Comparison of ENCODE assay signal across 8 cellular contexts in genomic region chr2:173963323-173963816, GRCh38. TPM values are rescaled to one million over a fixed set of nuclear protein-coding genes. Genes with fewer than 3 reads are reported as not detected.
A peak's percentile ranks its signal among the peaks of the same experiment; 100 is the strongest.
DNase-seq lines count a peak whose midpoint lies in the region; ATAC-seq and TF ChIP-seq lines count a peak whose summit lies in the region.

No MANE protein-coding gene starts in this region.

- CTCF ChIA-PET in IMR-90 (lab: Yijun Ruan, JAX) = interaction anchor here (1.3 kb wide), 1 partner anchor 378 kb away, joined by 3 read pairs; no protein-coding TSS in a partner anchor

- peaks cover 22% of the 10 kb centered on the region for H4K20me1 ChIP-seq in IMR-90 (ENCODE audit: insufficient read depth, low read length)

- TF ChIP-seq CTCF in IMR-90 (conservative IDR thresholded peaks at IDR 0.05; ENCODE audit: low read depth, low read length) (peak; percentile 41), brain microvascular endothelial cell (IDR thresholded peaks at IDR 0.05; ENCODE audit: low read depth, low read length, missing control alignments) (peak; percentile 36)

- no peak overlapping the region for H2BK15ac ChIP-seq in IMR-90 (ENCODE audit: low read depth, low read length)

- H3K4me3 ChIP-seq in IMR-90 (ENCODE audit: insufficient read depth, low read depth, low read length) = peak overlapping the region; percentile 92
- peak overlapping the region; percentile 90 for H3K4me3 ChIP-seq in SJCRH30
- peak overlapping the region; percentile 84 for H3K4me3 ChIP-seq in brain microvascular endothelial cell (ENCODE audit: low read depth, low read length)

- H3K9me1 ChIP-seq in IMR-90 (ENCODE audit: insufficient read depth, low read length) = no peaks in the 10 kb centered on the region

- POLR2A ChIA-PET in IMR-90 (lab: Charles Lee; ENCODE audit: unreplicated experiment) = interaction anchor here (0.6 to 0.7 kb wide), 2 partner anchors 135 to 363 kb away, joined by 7 to 8 read pairs; no protein-coding TSS in a partner anchor

- H2AFZ ChIP-seq in IMR-90 (replicated peaks; ENCODE audit: low read length, poor library complexity) = peak overlapping the region; percentile 86

- H3K56ac ChIP-seq in IMR-90 (ENCODE audit: extremely low read depth, insufficient read depth, low read length) = peak overlapping the region; percentile 38

- H2BK120ac ChIP-seq in IMR-90 (ENCODE audit: low read depth, low read length) = peak overlapping the region; percentile 3; the same call in 1 of the 2 replicates

- BruUV-seq in IMR-90 (replicated peaks; lab: Mats Ljungman, UMichigan) = no TSS peak

- intact Hi-C loops in IMR-90 (cut with micrococcal nuclease) = loop anchor here (2.0 to 10.0 kb wide), 3 partner anchors 281 to 391 kb away; partner anchors contain the start of gene OLA1

- no peak overlapping the region; the same call in 1 of the 2 replicates for H4K5ac ChIP-seq in IMR-90 (ENCODE audit: low read depth, low read length)

- H3K4ac ChIP-seq in IMR-90 (ENCODE audit: low read depth, low read length) = peak overlapping the region; percentile 54

- H3K27me3 ChIP-seq in IMR-90 (ENCODE audit: control insufficient read depth, insufficient read depth, low read length) (no peaks in the 10 kb centered on the region), SJCRH30 (no peaks in the 10 kb centered on the region), brain microvascular endothelial cell (replicated peaks) (no peaks in the 10 kb centered on the region)

- peak overlapping the region in 1 of 2 experiments; percentile 45; a peak in 1 of 4 replicates for H4K8ac ChIP-seq in IMR-90 (ENCODE audit: low read depth in 2 of 2, low read length in 2 of 2)

- H2BK20ac ChIP-seq in IMR-90 (ENCODE audit: low read depth, low read length) = no peak overlapping the region

- H4K91ac ChIP-seq in IMR-90 (ENCODE audit: insufficient read depth, low read depth, low read length) = peak overlapping the region; percentile 54

- H3K9me3 ChIP-seq in IMR-90 (ENCODE audit: control insufficient read depth, insufficient read depth, low read length) (no peaks in the 10 kb centered on the region), SJCRH30 (replicated peaks) (no peaks in the 10 kb centered on the region; the same call in 1 of the 2 replicates)

- peak overlapping the region; percentile 96 for H2BK5ac ChIP-seq in IMR-90 (ENCODE audit: low read depth, low read length, poor library complexity, severe bottlenecking)

- peak overlapping the region; percentile 93 for H3K9ac ChIP-seq in IMR-90 (ENCODE audit: low read depth, low read length)

- peak overlapping the region; percentile 70 for H3K14ac ChIP-seq in IMR-90 (replicated peaks; ENCODE audit: low read depth, low read length)

- H3K27ac ChIP-seq in IMR-90 (ENCODE audit: insufficient read depth, low read length) (peak overlapping the region; percentile 96), SJCRH30 (peak overlapping the region; percentile 94), brain microvascular endothelial cell (peak overlapping the region; percentile 84)

- H3K23ac ChIP-seq in IMR-90 (ENCODE audit: low read depth, low read length) = no peak overlapping the region

- H3K36me3 ChIP-seq in IMR-90 (ENCODE audit: control insufficient read depth, insufficient read depth, low read length) (peaks cover 2% of the 10 kb centered on the region; the same call in 1 of the 2 replicates), SJCRH30 (peaks cover 25% of the 10 kb centered on the region), brain microvascular endothelial cell (replicated peaks) (no peaks in the 10 kb centered on the region)

- in situ Hi-C loops in IMR-90 (cut with MboI; ENCODE audit: low sequenced_read_pairs) (no loop called here), brain microvascular endothelial cell (cut with HindIII; ENCODE audit: low pct_ligation_motif_present, low sequenced_read_pairs) (no loop called here)

- H2AK9ac ChIP-seq in IMR-90 (replicated peaks; ENCODE audit: low read depth, low read length, poor library complexity) = peak overlapping the region; percentile 98

- TF ChIP-seq POLR2A in IMR-90 (IDR thresholded peaks at IDR 0.05; ENCODE audit: low read depth, low read length) = peak; percentile 7; the same call in 1 of the 2 replicates

- peak; percentile 6 for ATAC-seq in GM21529 (IDR thresholded peaks at IDR 0.05; ENCODE audit: unreplicated experiment)
- peak; percentile 4 for ATAC-seq in IMR-90 (ENCODE audit: low read depth)

- H3K18ac ChIP-seq in IMR-90 (ENCODE audit: low read depth, low read length) = peak overlapping the region; percentile 33

- peaks cover 6% of the 10 kb centered on the region for H3K4me1 ChIP-seq in IMR-90 (ENCODE audit: control insufficient read depth, insufficient read depth, low read length)
- H3K4me1 ChIP-seq in SJCRH30 = peaks cover 7% of the 10 kb centered on the region

- H2AK5ac ChIP-seq in IMR-90 (ENCODE audit: low read depth, low read length) = no peak overlapping the region; the same call in 1 of the 2 replicates

- 0% methylated on average over 2 of the region's 44 CpGs; no CpG with 5 or more reads in 1 of the 2 experiments for WGBS in IMR-90 (ENCODE audit: extremely low coverage in 2 of 2, insufficient read length in 1 of 2), 2 experiments

- DNase-seq in NCI-H524 (lab: John Stamatoyannopoulos, UW) (peak; percentile 55 to 74), NCI-H524 treated with DMSO at 0.1 percent for 48 hours (lab: John Stamatoyannopoulos, UW) (no peak), IMR-90 (peak; percentile 75), SJCRH30 (peak; percentile 70 to 76), brain microvascular endothelial cell (peak; percentile 71), left kidney (ENCODE audit: low read depth, low spot score) (peak; percentile 90)
- peak; percentile 24 for DNase-seq in stimulated activated CD8-positive, alpha-beta memory T cell treated with anti-CD3 and anti-CD28 coated beads, Interleukin-12 subunit alpha, Interleukin-12 subunit beta, amount 100 ng/mL, for 24 hours (ENCODE audit: extremely low read depth)

- dilution Hi-C loops in IMR-90 (cut with HindIII; ENCODE audit: low sequenced_read_pairs, unreplicated experiment) = no loop called here

- H3K79me1 ChIP-seq in IMR-90 (ENCODE audit: low read depth in 1 of 2, low read length in 2 of 2) = peaks cover 11 to 19% of the 10 kb centered on the region in 2 experiments; a peak in 2 of 4 replicates

- peak overlapping the region; percentile 93 for H3K4me2 ChIP-seq in IMR-90 (ENCODE audit: low read depth, low read length)

- TF ChIP-seq RAD21 in IMR-90 (IDR thresholded peaks at IDR 0.05; ENCODE audit: low read length) = peak; percentile 45; the same call in 1 of the 2 replicates

TF ChIP-seq in IMR-90, 13 proteins besides CTCF, POLR2A, EP300 and RAD21:
- TF ChIP-seq MAZ (IDR thresholded peaks at IDR 0.05; ENCODE audit: borderline replicate concordance, low read depth, low read length) = peak; percentile 72
- TF ChIP-seq NFE2L2 (IDR thresholded peaks at IDR 0.05; ENCODE audit: low read depth, low read length) = no peak
- no peak for TF ChIP-seq RCOR1 (IDR thresholded peaks at IDR 0.05; ENCODE audit: insufficient replicate concordance, low read length)
- TF ChIP-seq MXI1 (IDR thresholded peaks at IDR 0.05; ENCODE audit: borderline replicate concordance, low read depth, low read length) = 0 out of 2 replicates have a peak, but pooled peaks have one; percentile 25
- TF ChIP-seq CEBPB (IDR thresholded peaks at IDR 0.05; ENCODE audit: low read depth, low read length) = peak; percentile 51
- peak; percentile 34; the same call in 1 of the 2 replicates for TF ChIP-seq SMC3 (IDR thresholded peaks at IDR 0.05; ENCODE audit: low read depth, low read length)

RNA-seq across cellular contexts. Expression of gene SP3, which starts 1.8 kb away (rescaled TPM):
- total RNA-seq in IMR-90 (2012; rRNA removed) = 136 and 137 TPM in 2 replicates
- polyA plus RNA-seq in IMR-90 (2012; rRNA removed) = 19.9 and 26.7 TPM in 2 replicates
- 4.2 and 6.6 TPM in 2 replicates for polyA plus RNA-seq in IMR-90 (2012; cell fraction: cytosol; rRNA removed)
- polyA plus RNA-seq in IMR-90 (2012; cell fraction: nucleus; rRNA removed; ENCODE audit: low replicate concordance) = 6.3 and 36.0 TPM in 2 replicates
- 133 and 148 TPM in 2 replicates for total RNA-seq in SJCRH30 (2014; rRNA removed; shearing (Covaris generic))
